9 cellular contexts compared by ENCODE assay signal in the genomic region with DNA sequence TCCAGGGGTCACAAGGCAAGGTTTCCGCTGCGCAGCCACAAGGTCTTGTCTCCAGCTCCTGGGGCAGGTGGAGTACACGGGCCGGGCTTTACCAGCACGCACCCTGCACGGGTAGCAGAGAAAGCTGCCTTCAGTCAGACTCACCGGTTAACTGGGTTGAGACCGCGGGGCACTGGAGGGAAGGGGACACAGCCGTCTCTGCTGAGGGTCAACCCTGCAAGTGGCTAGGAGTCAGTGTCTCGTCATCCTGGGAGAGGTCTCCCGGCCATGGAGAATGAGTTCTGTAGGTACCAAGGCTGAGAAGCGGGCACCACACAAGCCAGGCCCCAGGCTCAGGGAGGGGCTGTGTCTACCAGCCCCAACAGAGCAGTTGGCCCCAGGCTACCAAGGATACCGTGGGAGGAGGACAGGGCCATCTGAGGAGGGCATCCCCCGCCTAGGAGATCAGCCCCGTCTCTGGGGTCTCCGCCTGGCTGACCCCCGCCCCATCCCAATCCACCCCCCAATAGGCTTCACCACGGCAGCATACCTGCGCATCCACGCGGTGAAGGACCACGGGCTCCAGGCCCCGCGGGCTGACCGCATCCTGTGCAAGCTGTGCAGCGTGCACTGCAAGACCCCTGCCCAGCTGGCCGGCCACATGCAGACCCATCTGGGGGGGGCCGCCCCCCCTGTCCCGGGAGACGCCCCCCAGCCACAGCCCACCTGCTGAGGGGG. TPM values are rescaled to one million over a fixed set of nuclear protein-coding genes. Genes with fewer than 3 reads are reported as not detected.
A peak's percentile ranks its signal among the peaks of the same experiment; 100 is the strongest.
DNase-seq lines count a peak whose midpoint lies in the region; ATAC-seq lines count a peak whose summit lies in the region.
"Had no signal": no experiment of that assay in that cellular context is flagged by ENCODE, and none has a peak within 500 bp of the region (broad histone marks: within the 10 kb centered on the region; RNA-seq: fewer than 3 reads in every experiment).

No MANE protein-coding gene starts in this region.

- no peaks in the 10 kb centered on the region for H3K9me3 ChIP-seq in iPS-15b (ENCODE audit: control insufficient read depth, insufficient read depth, low read length)

- no peak for ATAC-seq in activated CD8-positive, alpha-beta memory T cell treated with anti-CD3 and anti-CD28 coated beads, Interleukin-2, amount 10 ng/mL, durations not matched to agents 7 days and 5 days
- ATAC-seq in GM19035 (IDR thresholded peaks at IDR 0.05; ENCODE audit: unreplicated experiment), result no peak

- H3K4me3 Mint-ChIP-seq in T-helper 2 cell treated with Interferon-gamma antibody and Interleukin-4, amounts not matched to agents 5 μg/mL and 100 μg/mL, for 36 hours, result peak overlapping the region; percentile 92
- peak overlapping the region; percentile 96 for H3K4me3 Mint-ChIP-seq in activated CD8-positive, alpha-beta memory T cell treated with anti-CD3 and anti-CD28 coated beads, Interleukin-2, amount 10 ng/mL, durations not matched to agents 7 days and 5 days

- peaks cover 8% of the 10 kb centered on the region for H3K27me3 Mint-ChIP-seq in T-helper 2 cell treated with Interferon-gamma antibody and Interleukin-4, amounts not matched to agents 5 μg/mL and 100 μg/mL, for 36 hours (ENCODE audit: low read depth)
- H3K27me3 Mint-ChIP-seq in activated CD8-positive, alpha-beta memory T cell treated with anti-CD3 and anti-CD28 coated beads, Interleukin-2, amount 10 ng/mL, durations not matched to agents 7 days and 5 days, result peaks cover 12% of the 10 kb centered on the region

- H3K27me3 ChIP-seq in iPS-15b (ENCODE audit: control insufficient read depth, insufficient read depth, low read length), result no peaks in the 10 kb centered on the region

- H3K4me1 ChIP-seq in iPS-15b (ENCODE audit: control insufficient read depth, insufficient read depth, low read length), result peaks cover 16% of the 10 kb centered on the region

- H3K36me3 Mint-ChIP-seq in T-helper 2 cell treated with Interferon-gamma antibody and Interleukin-4, amounts not matched to agents 5 μg/mL and 100 μg/mL, for 36 hours (ENCODE audit: low read depth), result peaks cover 39% of the 10 kb centered on the region
- peaks cover 42% of the 10 kb centered on the region for H3K36me3 Mint-ChIP-seq in activated CD8-positive, alpha-beta memory T cell treated with anti-CD3 and anti-CD28 coated beads, Interleukin-2, amount 10 ng/mL, durations not matched to agents 7 days and 5 days

- CTCF ChIA-PET in activated CD8-positive, alpha-beta memory T cell treated with anti-CD3 and anti-CD28 coated beads, Interleukin-2, amount 10 ng/mL, durations not matched to agents 7 days and 5 days (lab: Charles Lee), result interaction anchor here (1.0 to 3.6 kb wide), 9 partner anchors 10 to 164 kb away, joined by 3 to 87 read pairs (median 9); a partner anchor contains a TSS

- H3K4me1 Mint-ChIP-seq in T-helper 2 cell treated with Interferon-gamma antibody and Interleukin-4, amounts not matched to agents 5 μg/mL and 100 μg/mL, for 36 hours (ENCODE audit: low read depth), result peaks cover 32% of the 10 kb centered on the region
- peaks cover 50% of the 10 kb centered on the region for H3K4me1 Mint-ChIP-seq in activated CD8-positive, alpha-beta memory T cell treated with anti-CD3 and anti-CD28 coated beads, Interleukin-2, amount 10 ng/mL, durations not matched to agents 7 days and 5 days

- DNase-seq in T-helper 2 cell treated with Interferon-gamma antibody and Interleukin-4, amounts not matched to agents 5 μg/mL and 100 μg/mL, for 36 hours (ENCODE audit: low spot score), result no peak
- no peak for DNase-seq in T-helper 2 cell
- peak; percentile 62 for DNase-seq in activated CD8-positive, alpha-beta memory T cell treated with anti-CD3 and anti-CD28 coated beads, Interleukin-2, amount 10 ng/mL, durations not matched to agents 7 days and 5 days
- DNase-seq in substantia nigra (lab: John Stamatoyannopoulos, UW), result no peak
- DNase-seq in NCI-H1092 (lab: John Stamatoyannopoulos, UW), result no peak
- DNase-seq in NOMO-1 treated with dmso at 0.1 percent for 144 hours (lab: John Stamatoyannopoulos, UW; ENCODE audit: unreplicated experiment), result no peak
- DNase-seq: C1 segment of cervical spinal cord had no signal

- peak overlapping the region; percentile 94 for H3K27ac Mint-ChIP-seq in T-helper 2 cell treated with Interferon-gamma antibody and Interleukin-4, amounts not matched to agents 5 μg/mL and 100 μg/mL, for 36 hours
- peak overlapping the region; percentile 99 for H3K27ac Mint-ChIP-seq in activated CD8-positive, alpha-beta memory T cell treated with anti-CD3 and anti-CD28 coated beads, Interleukin-2, amount 10 ng/mL, durations not matched to agents 7 days and 5 days

- H3K9me3 Mint-ChIP-seq in T-helper 2 cell treated with Interferon-gamma antibody and Interleukin-4, amounts not matched to agents 5 μg/mL and 100 μg/mL, for 36 hours, result no peaks in the 10 kb centered on the region
- no peaks in the 10 kb centered on the region for H3K9me3 Mint-ChIP-seq in activated CD8-positive, alpha-beta memory T cell treated with anti-CD3 and anti-CD28 coated beads, Interleukin-2, amount 10 ng/mL, durations not matched to agents 7 days and 5 days (ENCODE audit: low read depth)

- no peak overlapping the region for H3K9ac ChIP-seq in iPS-15b (ENCODE audit: low read depth, low read length)

- H3K27ac ChIP-seq in substantia nigra (ENCODE audit: low read depth, low read length, poor library complexity, severe bottlenecking), result peak overlapping the region; percentile 30

- peak overlapping the region; percentile 22 for H3K4me3 ChIP-seq in iPS-15b (ENCODE audit: low read depth, low read length)

- peaks cover 16% of the 10 kb centered on the region for H3K36me3 ChIP-seq in iPS-15b (ENCODE audit: control insufficient read depth, insufficient read depth, low read length)

RNA-seq across cellular contexts. Expression of a gene that starts 2.8 kb away (rescaled TPM):
- total RNA-seq in activated CD8-positive, alpha-beta memory T cell treated with anti-CD3 and anti-CD28 coated beads, Interleukin-2, amount 10 ng/mL, durations not matched to agents 7 days and 5 days, result 1 to 10 TPM in 1 of 2 experiments, under 1 TPM in 1; 0.85 to 1.1 TPM

RNA-seq across cellular contexts. Expression of a gene that starts 2.9 kb away (rescaled TPM):
- total RNA-seq in activated CD8-positive, alpha-beta memory T cell treated with anti-CD3 and anti-CD28 coated beads, Interleukin-2, amount 10 ng/mL, durations not matched to agents 7 days and 5 days, result 100 to 1,000 TPM; 411 to 434 TPM

RNA-seq across cellular contexts. Expression of a gene that starts 6.8 kb away (rescaled TPM):
- total RNA-seq in activated CD8-positive, alpha-beta memory T cell treated with anti-CD3 and anti-CD28 coated beads, Interleukin-2, amount 10 ng/mL, durations not matched to agents 7 days and 5 days, result 10 to 100 TPM; 34.3 to 35.2 TPM

RNA-seq across cellular contexts. Expression of a gene that starts 11.1 kb away (rescaled TPM):
- total RNA-seq in activated CD8-positive, alpha-beta memory T cell treated with anti-CD3 and anti-CD28 coated beads, Interleukin-2, amount 10 ng/mL, durations not matched to agents 7 days and 5 days, result 100 to 1,000 TPM; 110 to 123 TPM

RNA-seq across cellular contexts. Expression of a gene that starts 18.6 kb away (rescaled TPM):
- total RNA-seq in activated CD8-positive, alpha-beta memory T cell treated with anti-CD3 and anti-CD28 coated beads, Interleukin-2, amount 10 ng/mL, durations not matched to agents 7 days and 5 days, result 100 to 1,000 TPM; 205 to 266 TPM
